In the genomic region with DNA sequence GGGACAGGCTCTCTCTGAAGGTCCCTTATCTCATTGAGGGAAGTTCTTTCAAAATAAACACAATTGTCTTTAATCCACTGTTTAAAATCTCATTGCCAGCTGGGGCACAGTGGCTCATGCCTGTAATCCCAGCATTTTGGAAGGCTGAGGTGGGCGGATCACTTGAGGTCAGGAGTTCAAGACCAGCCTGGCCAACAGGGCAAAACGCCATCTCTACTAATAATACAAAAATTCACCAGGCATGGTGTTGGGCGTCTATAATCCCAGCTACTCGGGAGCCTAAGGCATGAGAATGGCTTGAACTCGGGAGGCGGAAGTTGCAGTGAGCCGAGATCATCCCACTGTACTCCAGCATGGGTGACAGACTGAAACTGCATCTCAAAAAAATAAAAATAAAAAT, we compare ENCODE assay signal across 30 cellular contexts.
"Had no signal": no experiment of that assay in that cellular context is flagged by ENCODE, and none has a peak within 500 bp of the region (broad histone marks: within the 10 kb centered on the region; RNA-seq: fewer than 3 reads in every experiment).

No MANE protein-coding gene starts in this region.

- H3K27me3 Mint-ChIP-seq: activated CD4-positive, alpha-beta memory T cell treated with anti-CD3 and anti-CD28 coated beads, Interleukin-2, amount 10 ng/mL, durations not matched to agents 7 days and 5 days; activated CD4-positive, alpha-beta T cell treated with anti-CD3 and anti-CD28 coated beads, Interleukin-2, amount 10 ng/mL, durations not matched to agents 7 days and 5 days; activated naive CD8-positive, alpha-beta T cell; central memory CD8-positive, alpha-beta T cell; dendritic cell treated with granulocyte-macrophage colony-stimulating factor and Interleukin-4, amounts not matched to agents 40 ng/mL and 50 ng/mL, for 4 days; type B pancreatic cell had no signal

- H3K4me3 ChIP-seq: gastrocnemius medialis, psoas muscle, testis, uterus had no signal

- H3K36me3 Mint-ChIP-seq: mesothelial cell of epicardium, naive B cell, type B pancreatic cell, WTC11 had no signal

- H3K27me3 ChIP-seq: gastrocnemius medialis, testis, uterus had no signal

- ATAC-seq: activated T-cell treated with anti-CD3 and anti-CD28 coated beads, Interleukin-2, amount 50 U/mL, for 72 hours; esophagus mucosa; gastrocnemius medialis; left cardiac atrium; psoas muscle; WTC11 had no signal

- DNase-seq: activated CD4-positive, alpha-beta memory T cell treated with anti-CD3 and anti-CD28 coated beads, Interleukin-2, amount 10 ng/mL, durations not matched to agents 7 days and 5 days; activated CD4-positive, alpha-beta T cell treated with anti-CD3 and anti-CD28 coated beads for 1 hour; activated CD4-positive, alpha-beta T cell treated with anti-CD3 and anti-CD28 coated beads, Interleukin-2, amount 10 ng/mL, durations not matched to agents 7 days and 5 days; activated effector memory CD4-positive, alpha-beta T cell treated with Interleukin-2 at 50 U/mL for 16 hours; activated naive CD4-positive, alpha-beta T cell treated with Interleukin-2 at 50 U/mL for 16 hours; activated T-cell treated with anti-CD3 and anti-CD28 coated beads for 4 hours; activated T-cell treated with anti-CD3 and anti-CD28 coated beads, Interleukin-2, amount 50 U/mL, for 72 hours; anterior cingulate cortex; endodermal cell; gastrocnemius medialis; glutamatergic neuron; islet precursor cell; left cardiac atrium; naive B cell; nucleus accumbens; psoas muscle; stimulated activated naive CD4-positive, alpha-beta T cell; SW 1271; T-helper 2 cell; testis; uterus had no signal

- H3K4me1 ChIP-seq: uterus had no signal

- H3K4me3 Mint-ChIP-seq: activated CD4-positive, alpha-beta memory T cell treated with anti-CD3 and anti-CD28 coated beads, Interleukin-2, amount 10 ng/mL, durations not matched to agents 7 days and 5 days; activated CD4-positive, alpha-beta T cell treated with anti-CD3 and anti-CD28 coated beads, Interleukin-2, amount 10 ng/mL, durations not matched to agents 7 days and 5 days; activated naive CD8-positive, alpha-beta T cell; activated T-cell treated with anti-CD3 and anti-CD28 coated beads, Interleukin-2, amount 50 U/mL, for 72 hours; central memory CD8-positive, alpha-beta T cell; dendritic cell treated with granulocyte-macrophage colony-stimulating factor and Interleukin-4, amounts not matched to agents 40 ng/mL and 50 ng/mL, for 4 days; endodermal cell; mesothelial cell of epicardium; naive B cell; neural crest cell; type B pancreatic cell; WTC11 had no signal

- H3K27ac ChIP-seq: gastrocnemius medialis, parathyroid adenoma, psoas muscle, testis, uterus had no signal

- H3K4me1 Mint-ChIP-seq: naive B cell, neural crest cell had no signal

- H3K9me3 ChIP-seq: gastrocnemius medialis, psoas muscle, testis, uterus had no signal

- H3K27ac Mint-ChIP-seq: activated CD4-positive, alpha-beta memory T cell treated with anti-CD3 and anti-CD28 coated beads, Interleukin-2, amount 10 ng/mL, durations not matched to agents 7 days and 5 days; activated CD4-positive, alpha-beta T cell treated with anti-CD3 and anti-CD28 coated beads, Interleukin-2, amount 10 ng/mL, durations not matched to agents 7 days and 5 days; dendritic cell treated with granulocyte-macrophage colony-stimulating factor and Interleukin-4, amounts not matched to agents 40 ng/mL and 50 ng/mL, for 4 days; endodermal cell; mesothelial cell of epicardium; naive B cell; type B pancreatic cell; WTC11 had no signal

- H3K9me3 Mint-ChIP-seq: activated CD4-positive, alpha-beta memory T cell treated with anti-CD3 and anti-CD28 coated beads, Interleukin-2, amount 10 ng/mL, durations not matched to agents 7 days and 5 days; central memory CD8-positive, alpha-beta T cell; endodermal cell; mesothelial cell of epicardium; neural crest cell; type B pancreatic cell had no signal

- H3K36me3 ChIP-seq: gastrocnemius medialis, uterus had no signal
